In the genomic region with DNA sequence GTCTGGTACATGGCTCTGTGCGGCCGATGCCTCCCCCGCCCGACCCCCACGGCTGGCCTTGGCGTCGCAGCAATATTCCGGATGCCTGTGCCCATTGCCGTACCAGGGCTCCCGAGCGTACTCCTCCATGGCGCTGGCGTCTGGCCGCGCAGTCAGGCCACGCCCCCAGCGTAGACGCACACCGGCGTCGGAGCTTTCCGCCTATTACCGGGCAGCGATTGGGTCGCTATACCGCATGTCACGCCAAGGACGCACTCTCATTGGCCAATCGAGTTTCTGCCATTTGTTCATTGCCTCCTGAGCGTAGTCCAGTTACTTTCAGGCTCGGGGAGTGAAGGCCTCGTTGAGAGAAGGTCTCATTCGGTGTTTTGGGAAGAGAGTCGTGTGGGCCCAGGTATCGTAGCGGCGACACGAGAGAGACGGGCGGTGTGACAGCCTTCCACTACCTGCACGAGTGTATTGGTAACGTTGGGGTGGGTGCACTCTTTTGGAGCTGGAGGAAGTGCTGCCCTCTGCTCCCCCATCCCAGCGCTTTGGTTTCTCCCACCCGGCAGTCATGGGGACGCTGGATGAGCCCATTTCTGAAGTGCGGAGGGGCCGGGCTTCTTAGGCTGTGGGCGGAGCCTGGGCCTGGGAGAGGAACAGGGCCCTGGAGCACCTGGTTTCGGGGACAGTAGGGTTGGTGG, we compare ENCODE assay signal across 8 cellular contexts. TPM values are rescaled to one million over a fixed set of nuclear protein-coding genes. Genes with fewer than 3 reads are reported as not detected.
A peak's percentile ranks its signal among the peaks of the same experiment; 100 is the strongest.
DNase-seq lines count a peak whose midpoint lies in the region; ATAC-seq and TF ChIP-seq lines count a peak whose summit lies in the region.

A gene with protein sequence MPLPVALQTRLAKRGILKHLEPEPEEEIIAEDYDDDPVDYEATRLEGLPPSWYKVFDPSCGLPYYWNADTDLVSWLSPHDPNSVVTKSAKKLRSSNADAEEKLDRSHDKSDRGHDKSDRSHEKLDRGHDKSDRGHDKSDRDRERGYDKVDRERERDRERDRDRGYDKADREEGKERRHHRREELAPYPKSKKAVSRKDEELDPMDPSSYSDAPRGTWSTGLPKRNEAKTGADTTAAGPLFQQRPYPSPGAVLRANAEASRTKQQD (plus strand): TSS at position 310 of the 686 bp plus-strand sequence. CDS start 580 bp downstream, outside the sequence.
Gene TIMM17B, minus strand, starts transcription at position 148 of the 686 bp plus-strand sequence. Its CDS starts 19 bp downstream, at position 129.

- H3K36me3 ChIP-seq in OCI-LY3 (replicated peaks; ENCODE audit: low read depth, low read length): peaks cover 19% of the 10 kb centered on the region

- peak within 1 kb of the TSS; percentile 94 for H3K9ac ChIP-seq in OCI-LY3 (ENCODE audit: low read length)

- peak within 1 kb of the TSS; percentile 96 for H3K4me3 Mint-ChIP-seq in endothelial cell (ENCODE audit: unreplicated experiment)

- H3K9me3 Mint-ChIP-seq in endothelial cell (ENCODE audit: unreplicated experiment): no peaks in the 10 kb centered on the region

- peak within 1 kb of the TSS; percentile 96 for H3K4me2 ChIP-seq in OCI-LY3 (ENCODE audit: low read length)

- H3K27ac Mint-ChIP-seq in endothelial cell (ENCODE audit: unreplicated experiment): peak within 1 kb of the TSS; percentile 95

- peaks cover 53% of the 10 kb centered on the region for H3K79me2 ChIP-seq in OCI-LY3 (ENCODE audit: low read length)

- H3K27me3 Mint-ChIP-seq in endothelial cell (ENCODE audit: unreplicated experiment): peaks cover 6% of the 10 kb centered on the region

- peaks cover 6% of the 10 kb centered on the region; the same call in 1 of the 2 replicates for H4K20me1 ChIP-seq in OCI-LY3 (ENCODE audit: insufficient read depth, low read length)

- peak; percentile 89 for ATAC-seq in GM21515 (IDR thresholded peaks at IDR 0.05; ENCODE audit: unreplicated experiment)

- no peak for TF ChIP-seq CTCF in OCI-LY3 (IDR thresholded peaks at IDR 0.05; ENCODE audit: low read depth, low read length)
- TF ChIP-seq CTCF in endothelial cell (IDR thresholded peaks at IDR 0.05; ENCODE audit: unreplicated experiment): no peak

- no peaks in the 10 kb centered on the region for H3K9me3 ChIP-seq in OCI-LY3 (ENCODE audit: insufficient read depth, low read length)

- H3K27me3 ChIP-seq in OCI-LY3 (ENCODE audit: low read depth, low read length): no peaks in the 10 kb centered on the region

- peak within 1 kb of the TSS; percentile 29; the same call in 1 of the 2 replicates for H2AFZ ChIP-seq in OCI-LY3 (ENCODE audit: low read depth, low read length)

- DNase-seq in D341Med (ENCODE audit: low spot score) (peak; percentile 84), HuH-7 (ENCODE audit: low spot score) (peak; percentile 96), activated T-cell treated with anti-CD3 and anti-CD28 coated beads for 1 hour (ENCODE audit: low read depth) (peak; percentile 77), endothelial cell (ENCODE audit: low spot score) (peak; percentile 77), midbrain (lab: John Stamatoyannopoulos, UW) (peak; percentile 93)
- peak; percentile 65 to 74 for DNase-seq in stimulated activated CD8-positive, alpha-beta memory T cell treated with anti-CD3 and anti-CD28 coated beads, Interleukin-2, amount 100 ng/mL, for 1 hour (ENCODE audit: low read depth in 2 of 2)

- H3K4me3 ChIP-seq in OCI-LY3 (ENCODE audit: low read length): peak within 1 kb of the TSS; percentile 100

- peaks cover 14% of the 10 kb centered on the region for H3K4me1 ChIP-seq in OCI-LY3 (ENCODE audit: low read length)

- H3K4me1 Mint-ChIP-seq in endothelial cell (ENCODE audit: unreplicated experiment): peaks cover 6% of the 10 kb centered on the region

- peaks cover 17% of the 10 kb centered on the region for H3K36me3 Mint-ChIP-seq in endothelial cell (ENCODE audit: low read depth, unreplicated experiment)

- H3K27ac ChIP-seq in OCI-LY3 (ENCODE audit: low read length): peak within 1 kb of the TSS; percentile 97

RNA-seq across cellular contexts. Expression of the first gene that starts in this region (rescaled TPM):
- total RNA-seq in endothelial cell (ENCODE audit: unreplicated experiment): 80.1 TPM

RNA-seq across cellular contexts. Expression of gene TIMM17B, which starts in this region (rescaled TPM):
- total RNA-seq in endothelial cell (ENCODE audit: unreplicated experiment): 70.6 TPM

Comparison
In these comparisons a context has a peak if more than half of its experiments do, and no peak if none do; other contexts are left out.
1. Peak in every context shown above with its lines: DNase-seq, ATAC-seq, H3K4me3 ChIP-seq and H3K27ac ChIP-seq.